ENCODE assay signal across 1 cellular context in the genomic region with DNA sequence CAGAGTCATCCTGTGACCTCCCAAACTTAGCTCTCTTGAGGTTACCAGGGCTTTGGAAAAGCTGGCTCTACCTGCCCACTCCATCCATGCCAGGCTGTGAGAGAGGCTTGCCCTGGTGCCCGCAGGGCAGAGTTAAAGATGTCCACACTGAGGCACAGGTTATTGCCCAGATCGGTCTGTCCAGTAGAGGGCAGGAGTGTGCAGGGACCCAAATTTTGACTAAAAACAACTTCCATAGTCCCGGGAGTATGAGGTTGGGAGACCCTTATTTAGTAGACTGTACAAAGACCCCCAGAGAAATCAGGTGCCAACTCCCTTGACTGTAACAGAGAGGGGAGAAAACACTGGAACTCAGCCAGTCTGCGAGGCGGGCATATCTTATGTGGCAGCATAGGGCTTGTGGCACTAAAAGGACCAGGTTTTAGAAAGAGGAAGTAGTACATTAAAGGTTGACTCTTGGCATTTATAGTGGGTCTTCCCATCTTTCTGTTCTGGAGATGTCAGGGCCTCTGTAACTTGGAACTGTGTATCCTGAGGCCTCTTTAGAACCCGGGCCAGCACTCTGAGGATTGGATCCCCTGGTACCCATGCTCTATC.
TF ChIP-seq lines count a peak whose summit lies in the region.

No MANE protein-coding gene starts in this region.

TF ChIP-seq in GM12878, 131 proteins besides CTCF, POLR2A, EP300 and RAD21:
- TF ChIP-seq, protein P1, sequence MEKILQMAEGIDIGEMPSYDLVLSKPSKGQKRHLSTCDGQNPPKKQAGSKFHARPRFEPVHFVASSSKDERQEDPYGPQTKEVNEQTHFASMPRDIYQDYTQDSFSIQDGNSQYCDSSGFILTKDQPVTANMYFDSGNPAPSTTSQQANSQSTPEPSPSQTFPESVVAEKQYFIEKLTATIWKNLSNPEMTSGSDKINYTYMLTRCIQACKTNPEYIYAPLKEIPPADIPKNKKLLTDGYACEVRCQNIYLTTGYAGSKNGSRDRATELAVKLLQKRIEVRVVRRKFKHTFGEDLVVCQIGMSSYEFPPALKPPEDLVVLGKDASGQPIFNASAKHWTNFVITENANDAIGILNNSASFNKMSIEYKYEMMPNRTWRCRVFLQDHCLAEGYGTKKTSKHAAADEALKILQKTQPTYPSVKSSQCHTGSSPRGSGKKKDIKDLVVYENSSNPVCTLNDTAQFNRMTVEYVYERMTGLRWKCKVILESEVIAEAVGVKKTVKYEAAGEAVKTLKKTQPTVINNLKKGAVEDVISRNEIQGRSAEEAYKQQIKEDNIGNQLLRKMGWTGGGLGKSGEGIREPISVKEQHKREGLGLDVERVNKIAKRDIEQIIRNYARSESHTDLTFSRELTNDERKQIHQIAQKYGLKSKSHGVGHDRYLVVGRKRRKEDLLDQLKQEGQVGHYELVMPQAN (conservative IDR thresholded peaks at IDR 0.05), result no peak
- TF ChIP-seq TARDBP (IDR thresholded peaks at IDR 0.05; ENCODE audit: borderline replicate concordance) (no peak), SMC3 (IDR thresholded peaks at IDR 0.05; ENCODE audit: borderline replicate concordance, low read length) (peak; percentile 85), CBFB (IDR thresholded peaks at IDR 0.05; ENCODE audit: low read depth) (no peak), ZSCAN29 (IDR thresholded peaks at IDR 0.05) (no peak), MXI1 (IDR thresholded peaks at IDR 0.05; ENCODE audit: low read depth, low read length) (no peak), JUND (IDR thresholded peaks at IDR 0.05; ENCODE audit: low read depth, low read length) (no peak), SP1 (IDR thresholded peaks at IDR 0.05; ENCODE audit: low read depth, low read length) (no peak), SUZ12 (IDR thresholded peaks at IDR 0.05; ENCODE audit: unreplicated experiment) (no peak), RCOR1 (conservative IDR thresholded peaks at IDR 0.05; ENCODE audit: low read depth, low read length) (no peak), SPI1 (IDR thresholded peaks at IDR 0.05; ENCODE audit: borderline replicate concordance, insufficient read depth, low read depth, low read length) (peak; percentile 38; the same call in 1 of the 2 replicates), BHLHE40 (IDR thresholded peaks at IDR 0.05; ENCODE audit: borderline replicate concordance in 1 of 2, low read depth in 2 of 2, low read length in 1 of 2) (no peak), KDM1A (IDR thresholded peaks at IDR 0.05; ENCODE audit: borderline replicate concordance) (no peak), GATAD2B (conservative IDR thresholded peaks at IDR 0.05; ENCODE audit: low read depth) (no peak), NR2C2 (IDR thresholded peaks at IDR 0.05; ENCODE audit: borderline replicate concordance, control insufficient read depth, insufficient read length, low read depth) (no peak), NFXL1 (IDR thresholded peaks at IDR 0.05; ENCODE audit: borderline replicate concordance) (no peak), TCF7 (IDR thresholded peaks at IDR 0.05; ENCODE audit: borderline replicate concordance) (no peak), SRF (IDR thresholded peaks at IDR 0.05; ENCODE audit: low read depth in 2 of 2, low read length in 2 of 2) (no peak), YY1 (IDR thresholded peaks at IDR 0.05; ENCODE audit: low read depth, low read length) (peak; percentile 75), RAD51 (IDR thresholded peaks at IDR 0.05) (no peak), MTA3 (IDR thresholded peaks at IDR 0.05; ENCODE audit: borderline replicate concordance, low read length) (no peak), TAF1 (IDR thresholded peaks at IDR 0.05; ENCODE audit: borderline replicate concordance, low read depth, low read length) (no peak), POLR2AphosphoS5 (IDR thresholded peaks at IDR 0.05; ENCODE audit: low read length) (no peak), SMARCA5 (IDR thresholded peaks at IDR 0.05) (0 out of 2 replicates have a peak, but pooled peaks have one; percentile 19), LARP7 (IDR thresholded peaks at IDR 0.05) (no peak)
- TF ChIP-seq, protein P2, sequence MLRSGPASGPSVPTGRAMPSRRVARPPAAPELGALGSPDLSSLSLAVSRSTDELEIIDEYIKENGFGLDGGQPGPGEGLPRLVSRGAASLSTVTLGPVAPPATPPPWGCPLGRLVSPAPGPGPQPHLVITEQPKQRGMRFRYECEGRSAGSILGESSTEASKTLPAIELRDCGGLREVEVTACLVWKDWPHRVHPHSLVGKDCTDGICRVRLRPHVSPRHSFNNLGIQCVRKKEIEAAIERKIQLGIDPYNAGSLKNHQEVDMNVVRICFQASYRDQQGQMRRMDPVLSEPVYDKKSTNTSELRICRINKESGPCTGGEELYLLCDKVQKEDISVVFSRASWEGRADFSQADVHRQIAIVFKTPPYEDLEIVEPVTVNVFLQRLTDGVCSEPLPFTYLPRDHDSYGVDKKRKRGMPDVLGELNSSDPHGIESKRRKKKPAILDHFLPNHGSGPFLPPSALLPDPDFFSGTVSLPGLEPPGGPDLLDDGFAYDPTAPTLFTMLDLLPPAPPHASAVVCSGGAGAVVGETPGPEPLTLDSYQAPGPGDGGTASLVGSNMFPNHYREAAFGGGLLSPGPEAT (IDR thresholded peaks at IDR 0.05; ENCODE audit: low read depth), result no peak
- TF ChIP-seq, protein P3, sequence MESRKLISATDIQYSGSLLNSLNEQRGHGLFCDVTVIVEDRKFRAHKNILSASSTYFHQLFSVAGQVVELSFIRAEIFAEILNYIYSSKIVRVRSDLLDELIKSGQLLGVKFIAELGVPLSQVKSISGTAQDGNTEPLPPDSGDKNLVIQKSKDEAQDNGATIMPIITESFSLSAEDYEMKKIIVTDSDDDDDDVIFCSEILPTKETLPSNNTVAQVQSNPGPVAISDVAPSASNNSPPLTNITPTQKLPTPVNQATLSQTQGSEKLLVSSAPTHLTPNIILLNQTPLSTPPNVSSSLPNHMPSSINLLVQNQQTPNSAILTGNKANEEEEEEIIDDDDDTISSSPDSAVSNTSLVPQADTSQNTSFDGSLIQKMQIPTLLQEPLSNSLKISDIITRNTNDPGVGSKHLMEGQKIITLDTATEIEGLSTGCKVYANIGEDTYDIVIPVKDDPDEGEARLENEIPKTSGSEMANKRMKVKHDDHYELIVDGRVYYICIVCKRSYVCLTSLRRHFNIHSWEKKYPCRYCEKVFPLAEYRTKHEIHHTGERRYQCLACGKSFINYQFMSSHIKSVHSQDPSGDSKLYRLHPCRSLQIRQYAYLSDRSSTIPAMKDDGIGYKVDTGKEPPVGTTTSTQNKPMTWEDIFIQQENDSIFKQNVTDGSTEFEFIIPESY (IDR thresholded peaks at IDR 0.05), result no peak
- TF ChIP-seq, protein P4, sequence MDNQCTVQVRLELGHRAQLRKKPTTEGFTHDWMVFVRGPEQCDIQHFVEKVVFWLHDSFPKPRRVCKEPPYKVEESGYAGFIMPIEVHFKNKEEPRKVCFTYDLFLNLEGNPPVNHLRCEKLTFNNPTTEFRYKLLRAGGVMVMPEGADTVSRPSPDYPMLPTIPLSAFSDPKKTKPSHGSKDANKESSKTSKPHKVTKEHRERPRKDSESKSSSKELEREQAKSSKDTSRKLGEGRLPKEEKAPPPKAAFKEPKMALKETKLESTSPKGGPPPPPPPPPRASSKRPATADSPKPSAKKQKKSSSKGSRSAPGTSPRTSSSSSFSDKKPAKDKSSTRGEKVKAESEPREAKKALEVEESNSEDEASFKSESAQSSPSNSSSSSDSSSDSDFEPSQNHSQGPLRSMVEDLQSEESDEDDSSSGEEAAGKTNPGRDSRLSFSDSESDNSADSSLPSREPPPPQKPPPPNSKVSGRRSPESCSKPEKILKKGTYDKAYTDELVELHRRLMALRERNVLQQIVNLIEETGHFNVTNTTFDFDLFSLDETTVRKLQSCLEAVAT (IDR thresholded peaks at IDR 0.05), result no peak
- TF ChIP-seq, protein P5, sequence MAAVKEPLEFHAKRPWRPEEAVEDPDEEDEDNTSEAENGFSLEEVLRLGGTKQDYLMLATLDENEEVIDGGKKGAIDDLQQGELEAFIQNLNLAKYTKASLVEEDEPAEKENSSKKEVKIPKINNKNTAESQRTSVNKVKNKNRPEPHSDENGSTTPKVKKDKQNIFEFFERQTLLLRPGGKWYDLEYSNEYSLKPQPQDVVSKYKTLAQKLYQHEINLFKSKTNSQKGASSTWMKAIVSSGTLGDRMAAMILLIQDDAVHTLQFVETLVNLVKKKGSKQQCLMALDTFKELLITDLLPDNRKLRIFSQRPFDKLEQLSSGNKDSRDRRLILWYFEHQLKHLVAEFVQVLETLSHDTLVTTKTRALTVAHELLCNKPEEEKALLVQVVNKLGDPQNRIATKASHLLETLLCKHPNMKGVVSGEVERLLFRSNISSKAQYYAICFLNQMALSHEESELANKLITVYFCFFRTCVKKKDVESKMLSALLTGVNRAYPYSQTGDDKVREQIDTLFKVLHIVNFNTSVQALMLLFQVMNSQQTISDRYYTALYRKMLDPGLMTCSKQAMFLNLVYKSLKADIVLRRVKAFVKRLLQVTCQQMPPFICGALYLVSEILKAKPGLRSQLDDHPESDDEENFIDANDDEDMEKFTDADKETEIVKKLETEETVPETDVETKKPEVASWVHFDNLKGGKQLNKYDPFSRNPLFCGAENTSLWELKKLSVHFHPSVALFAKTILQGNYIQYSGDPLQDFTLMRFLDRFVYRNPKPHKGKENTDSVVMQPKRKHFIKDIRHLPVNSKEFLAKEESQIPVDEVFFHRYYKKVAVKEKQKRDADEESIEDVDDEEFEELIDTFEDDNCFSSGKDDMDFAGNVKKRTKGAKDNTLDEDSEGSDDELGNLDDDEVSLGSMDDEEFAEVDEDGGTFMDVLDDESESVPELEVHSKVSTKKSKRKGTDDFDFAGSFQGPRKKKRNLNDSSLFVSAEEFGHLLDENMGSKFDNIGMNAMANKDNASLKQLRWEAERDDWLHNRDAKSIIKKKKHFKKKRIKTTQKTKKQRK (IDR thresholded peaks at IDR 0.05; ENCODE audit: low read depth, low read length), result no peak
- TF ChIP-seq, protein P6, sequence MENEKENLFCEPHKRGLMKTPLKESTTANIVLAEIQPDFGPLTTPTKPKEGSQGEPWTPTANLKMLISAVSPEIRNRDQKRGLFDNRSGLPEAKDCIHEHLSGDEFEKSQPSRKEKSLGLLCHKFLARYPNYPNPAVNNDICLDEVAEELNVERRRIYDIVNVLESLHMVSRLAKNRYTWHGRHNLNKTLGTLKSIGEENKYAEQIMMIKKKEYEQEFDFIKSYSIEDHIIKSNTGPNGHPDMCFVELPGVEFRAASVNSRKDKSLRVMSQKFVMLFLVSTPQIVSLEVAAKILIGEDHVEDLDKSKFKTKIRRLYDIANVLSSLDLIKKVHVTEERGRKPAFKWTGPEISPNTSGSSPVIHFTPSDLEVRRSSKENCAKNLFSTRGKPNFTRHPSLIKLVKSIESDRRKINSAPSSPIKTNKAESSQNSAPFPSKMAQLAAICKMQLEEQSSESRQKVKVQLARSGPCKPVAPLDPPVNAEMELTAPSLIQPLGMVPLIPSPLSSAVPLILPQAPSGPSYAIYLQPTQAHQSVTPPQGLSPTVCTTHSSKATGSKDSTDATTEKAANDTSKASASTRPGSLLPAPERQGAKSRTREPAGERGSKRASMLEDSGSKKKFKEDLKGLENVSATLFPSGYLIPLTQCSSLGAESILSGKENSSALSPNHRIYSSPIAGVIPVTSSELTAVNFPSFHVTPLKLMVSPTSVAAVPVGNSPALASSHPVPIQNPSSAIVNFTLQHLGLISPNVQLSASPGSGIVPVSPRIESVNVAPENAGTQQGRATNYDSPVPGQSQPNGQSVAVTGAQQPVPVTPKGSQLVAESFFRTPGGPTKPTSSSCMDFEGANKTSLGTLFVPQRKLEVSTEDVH (IDR thresholded peaks at IDR 0.05; ENCODE audit: low read depth, partially characterized antibody), result no peak
